In genomic region chr5:90948969-90949368, GRCh38 we compare ENCODE assay signal across 23 cellular contexts.
DNase-seq lines count a peak whose midpoint lies in the region; ATAC-seq, FAIRE-seq and TF ChIP-seq lines count a peak whose summit lies in the region.
"Had no signal": no experiment of that assay in that cellular context is flagged by ENCODE, and none has a peak within 500 bp of the region (broad histone marks: within the 10 kb centered on the region; RNA-seq: fewer than 3 reads in every experiment).

No MANE protein-coding gene starts in this region.

- FAIRE-seq in HepG2 (lab: Jason Lieb, UNC) = no peak
- FAIRE-seq: D721Med, GM12891, GM18507, H1 had no signal

- no peak overlapping the region for H3K4ac ChIP-seq in mesendoderm (ENCODE audit: low read depth, low read length)

- no peak overlapping the region for H2BK120ac ChIP-seq in mesendoderm (ENCODE audit: low read depth, low read length)

- H4K5ac ChIP-seq in mesendoderm (ENCODE audit: low read length) = no peak overlapping the region

- no peak overlapping the region for H3K56ac ChIP-seq in mesendoderm (ENCODE audit: low read length)

- intact Hi-C loops in HepG2 (cut with micrococcal nuclease; ENCODE audit: unreplicated experiment) (loop anchor here (5.0 kb wide), 1 partner anchor 433 kb away; the partner anchor contains the start of gene ARRDC3), right lobe of liver (cut with DNase I) (no loop called here), colonic mucosa (cut with DNase I) (no loop called here)

- H3K18ac ChIP-seq in mesendoderm (ENCODE audit: low read length) = no peak overlapping the region

- CTCF ChIA-PET in HepG2 (lab: Yijun Ruan, JAX; ENCODE audit: low intra/inter-chr PET ratio, low total read pairs) = no interaction called here

- H3K27ac ChIP-seq in HepG2 (ENCODE audit: extremely low read length, insufficient read depth, low read length) (peak overlapping the region; percentile 69), right lobe of liver (no peak overlapping the region), VCaP (peak overlapping the region; percentile 75), colonic mucosa (peak overlapping the region; percentile 70), foreskin keratinocyte (no peak overlapping the region), mesendoderm (ENCODE audit: low read depth, low read length) (no peak overlapping the region)
- H3K27ac ChIP-seq: BLaER1, C4-2B, GM23248 had no signal

- DNase-seq in HepG2 (ENCODE audit: low spot score) (no peak), right lobe of liver (no peak), colonic mucosa (no peak), foreskin keratinocyte (no peak), mesendoderm (no peak)
- DNase-seq: 8988T; CD4-positive, CD25-positive, alpha-beta regulatory T cell; CD8-positive, alpha-beta T cell; DMS 273 treated with DMSO at 0.1 percent for 48 hours; DMS79; EL; GDM1; GM23248; H7; HCEC 1CT had no signal

- H3K9ac ChIP-seq in HepG2 (ENCODE audit: insufficient read depth, low read depth, low read length) (no peak overlapping the region), colonic mucosa (ENCODE audit: low read depth in 2 of 2, low read length in 2 of 2) (no peak overlapping the region), mesendoderm (ENCODE audit: low read length) (no peak overlapping the region)
- H3K9ac ChIP-seq: BLaER1, GM23248 had no signal

- H3K4me2 ChIP-seq in HepG2 (ENCODE audit: low read depth, low read length) = no peak overlapping the region
- H3K4me2 ChIP-seq in mesendoderm (ENCODE audit: low read length) = no peak overlapping the region
- H3K4me2 ChIP-seq: BLaER1 had no signal

- no peaks in the 10 kb centered on the region for H3K27me3 ChIP-seq in HepG2 (ENCODE audit: control insufficient read depth in 1 of 2, insufficient read depth in 2 of 2, low read length in 2 of 2)
- no peaks in the 10 kb centered on the region for H3K27me3 ChIP-seq in right lobe of liver
- no peaks in the 10 kb centered on the region for H3K27me3 ChIP-seq in colonic mucosa
- H3K27me3 ChIP-seq in foreskin keratinocyte = no peaks in the 10 kb centered on the region
- H3K27me3 ChIP-seq in mesendoderm (ENCODE audit: insufficient read depth, low read length, poor library complexity) = no peaks in the 10 kb centered on the region
- H3K27me3 ChIP-seq: BLaER1 had no signal

- H3K79me2 ChIP-seq in HepG2 (ENCODE audit: insufficient read depth, low read length) (no peaks in the 10 kb centered on the region), mesendoderm (ENCODE audit: control insufficient read depth, insufficient read depth, low read length) (no peaks in the 10 kb centered on the region)

- 98% methylated on average over 2 of the region's 2 CpGs for whole genome bisulfite sequencing in HepG2 (ENCODE audit: low lambda C conversion rate)
- WGBS in right lobe of liver (ENCODE audit: insufficient coverage, low coverage, low lambda C conversion rate, missing lambda C conversion rate) = 86% methylated on average over 2 of the region's 2 CpGs
- WGBS in mesendoderm (ENCODE audit: extremely low coverage, insufficient coverage, low lambda C conversion rate) = no CpG with 5 or more reads among the region's 2 CpGs

- H3K9me3 ChIP-seq in HepG2 (ENCODE audit: low read length) (no peaks in the 10 kb centered on the region), right lobe of liver (no peaks in the 10 kb centered on the region), colonic mucosa (no peaks in the 10 kb centered on the region)
- H3K9me3 ChIP-seq: BLaER1 had no signal

- H3K4me3 ChIP-seq in HepG2 (replicated peaks in 1 of 3; ENCODE audit: insufficient read depth in 1 of 3, low read depth in 2 of 3, low read length in 3 of 3) (no peak overlapping the region; a peak in 1 of 6 replicates), right lobe of liver (no peak overlapping the region), colonic mucosa (no peak overlapping the region), mesendoderm (ENCODE audit: low read length) (no peak overlapping the region)
- H3K4me3 ChIP-seq: BLaER1, GM23248 had no signal

- BruUV-seq in HepG2 (replicated peaks; lab: Mats Ljungman, UMichigan) = no TSS peak

- no peaks in the 10 kb centered on the region for H3K79me1 ChIP-seq in mesendoderm (ENCODE audit: low read length)

- in situ Hi-C loops in HepG2 (cut with HindIII; ENCODE audit: extremely low pct_ligation_motif_present, low pct_unique_long_range_greater_than_20kb) = no loop called here

- TF ChIP-seq POLR2A in HepG2 (IDR thresholded peaks at IDR 0.05; ENCODE audit: insufficient read depth in 1 of 2, low read depth in 2 of 2, low read length in 2 of 2) (no peak), right lobe of liver (IDR thresholded peaks at IDR 0.05) (no peak)

- ATAC-seq in HepG2 (no peak), right lobe of liver (no peak), GM19467 (IDR thresholded peaks at IDR 0.05; ENCODE audit: unreplicated experiment) (no peak), foreskin keratinocyte (no peak)
- ATAC-seq: CD8-positive, alpha-beta T cell had no signal

- no peak overlapping the region for H3K23ac ChIP-seq in mesendoderm (ENCODE audit: low read length)

- H3K4me1 ChIP-seq in HepG2 (ENCODE audit: insufficient read depth, low read length) = peaks cover 40% of the 10 kb centered on the region
- H3K4me1 ChIP-seq in right lobe of liver = peaks cover 0 to 7% (median 0%) of the 10 kb centered on the region in 4 donors
- peaks cover 8% of the 10 kb centered on the region for H3K4me1 ChIP-seq in colonic mucosa
- H3K4me1 ChIP-seq in foreskin keratinocyte = peaks cover 5% of the 10 kb centered on the region
- no peaks in the 10 kb centered on the region for H3K4me1 ChIP-seq in mesendoderm (ENCODE audit: control insufficient read depth, low read depth, low read length)
- H3K4me1 ChIP-seq: BLaER1 had no signal

- no peak overlapping the region for H2BK5ac ChIP-seq in mesendoderm (ENCODE audit: low read length)

- no peak for TF ChIP-seq CTCF in HepG2 (CRISPR knock-in tag; IDR thresholded peaks at IDR 0.05)
- TF ChIP-seq CTCF in right lobe of liver (IDR thresholded peaks at IDR 0.05) = no peak
- TF ChIP-seq CTCF in VCaP (conservative IDR thresholded peaks at IDR 0.05) = no peak
- no peak for TF ChIP-seq CTCF in colonic mucosa (IDR thresholded peaks at IDR 0.05)
- no peak for TF ChIP-seq CTCF in foreskin keratinocyte (conservative IDR thresholded peaks at IDR 0.05)

- no peak overlapping the region for H2AK5ac ChIP-seq in mesendoderm (ENCODE audit: low read length)

- H2AFZ ChIP-seq in HepG2 (ENCODE audit: low read length) = no peak overlapping the region
- H2AFZ ChIP-seq: GM23248 had no signal

- H4K8ac ChIP-seq in mesendoderm (ENCODE audit: low read depth, low read length) = no peak overlapping the region

- no peak overlapping the region for H2BK15ac ChIP-seq in mesendoderm (replicated peaks; ENCODE audit: low read depth)

- no peak for TF ChIP-seq RAD21 in HepG2 (CRISPR knock-in tag; IDR thresholded peaks at IDR 0.05)

- POLR2A ChIA-PET in HepG2 (lab: Yijun Ruan, JAX) = no interaction called here

- TF ChIP-seq EP300 in HepG2 (IDR thresholded peaks at IDR 0.05; ENCODE audit: low read depth in 2 of 2, low read length in 2 of 2) (no peak), HepG2 (CRISPR knock-in tag; IDR thresholded peaks at IDR 0.05; ENCODE audit: borderline replicate concordance) (no peak)

- H3K36me3 ChIP-seq in HepG2 (replicated peaks in 1 of 2; ENCODE audit: control insufficient read depth in 1 of 2, insufficient read depth in 2 of 2, low read length in 2 of 2) = no peaks in the 10 kb centered on the region
- no peaks in the 10 kb centered on the region for H3K36me3 ChIP-seq in right lobe of liver
- no peaks in the 10 kb centered on the region for H3K36me3 ChIP-seq in colonic mucosa
- H3K36me3 ChIP-seq in mesendoderm (ENCODE audit: control insufficient read depth, insufficient read depth, low read length) = no peaks in the 10 kb centered on the region
- H3K36me3 ChIP-seq: BLaER1 had no signal

- H4K20me1 ChIP-seq in HepG2 (ENCODE audit: insufficient read depth, low read length) = no peaks in the 10 kb centered on the region
- H4K20me1 ChIP-seq: BLaER1 had no signal

TF ChIP-seq in HepG2, 621 proteins besides CTCF, POLR2A, EP300 and RAD21:
- TF ChIP-seq KDM6A (CRISPR knock-in tag; IDR thresholded peaks at IDR 0.05; ENCODE audit: low read depth) = no peak
- TF ChIP-seq MAFK (conservative IDR thresholded peaks at IDR 0.05 in 1 of 2, IDR thresholded peaks at IDR 0.05 in 1 of 2; ENCODE audit: low read length in 2 of 2) = peak in 1 of 2 experiments; percentile 52; a peak in 3 of 4 replicates
- TF ChIP-seq MAFF (IDR thresholded peaks at IDR 0.05; ENCODE audit: low read depth, low read length) = peak; percentile 72

Comparison
In these comparisons a context has a peak if more than half of its experiments do, and no peak if none do; other contexts are left out.
1. H3K27ac ChIP-seq: peak in HepG2 (single experiment), VCaP (single experiment) and colonic mucosa (single experiment); none in right lobe of liver (0 of 3), foreskin keratinocyte (single experiment) and mesendoderm (single experiment).